ENCODE assay signal across 17 cellular contexts in genomic region chr11:35946766-35947165, GRCh38.
"Had no signal": no experiment of that assay in that cellular context is flagged by ENCODE, and none has a peak within 500 bp of the region (broad histone marks: within the 10 kb centered on the region; RNA-seq: fewer than 3 reads in every experiment).

No MANE protein-coding gene starts in this region.

- DNase-seq: activated naive CD4-positive, alpha-beta T cell; activated T-cell treated with anti-CD3 and anti-CD28 coated beads for 4 hours; anterior cingulate cortex; heart left ventricle; left colon; midbrain; stimulated activated CD4-positive, alpha-beta T cell treated with anti-CD3 and anti-CD28 coated beads, Interleukin-15, amount 100 ng/mL, for 24 hours; stimulated activated CD4-positive, alpha-beta T cell treated with anti-CD3 and anti-CD28 coated beads, Interleukin-4, amount 100 ng/mL, for 4 hours; stimulated activated CD8-positive, alpha-beta memory T cell treated with anti-CD3 and anti-CD28 coated beads, Interleukin-4, amount 100 ng/mL, for 48 hours; stimulated activated naive CD4-positive, alpha-beta T cell treated with Interleukin-2 at 50 U/mL for 16 hours; T1000; transverse colon had no signal

- H3K27me3 ChIP-seq: right atrium auricular region had no signal

- H3K4me3 ChIP-seq: heart left ventricle, lung, right atrium auricular region, skin epidermis, transverse colon had no signal

- ATAC-seq: activated CD4-positive, CD25-positive, alpha-beta regulatory T cell treated with anti-CD3 and anti-CD28 coated beads, Interleukin-2, amount 50 U/mL, for 24 hours; heart left ventricle; left colon had no signal

- H3K27ac ChIP-seq: heart left ventricle, neutrophil, right atrium auricular region, transverse colon had no signal

- H3K36me3 ChIP-seq: heart left ventricle, neutrophil, right atrium auricular region, transverse colon had no signal

- H3K9me3 ChIP-seq: heart left ventricle, neutrophil, right atrium auricular region, transverse colon had no signal
